In genomic region chr13:43127827-43128226, GRCh38 we compare ENCODE assay signal across 11 cellular contexts.
DNase-seq lines count a peak whose midpoint lies in the region; ATAC-seq, FAIRE-seq and TF ChIP-seq lines count a peak whose summit lies in the region.
"Had no signal": no experiment of that assay in that cellular context is flagged by ENCODE, and none has a peak within 500 bp of the region (broad histone marks: within the 10 kb centered on the region; RNA-seq: fewer than 3 reads in every experiment).

No MANE protein-coding gene starts in this region.

- peak; percentile 24 for DNase-seq in activated naive CD4-positive, alpha-beta T cell treated with anti-CD3 and anti-CD28 coated beads, Interleukin-2, amount 10 ng/mL, durations not matched to agents 7 days and 5 days
- no peak for DNase-seq in activated naive CD4-positive, alpha-beta T cell treated with Interleukin-2 at 50 U/mL for 16 hours
- no peak for DNase-seq in T-helper 17 cell
- DNase-seq in immature natural killer cell, result no peak
- no peak for DNase-seq in type B pancreatic cell (ENCODE audit: extremely low spot score, unreplicated experiment)
- no peak for DNase-seq in ascending aorta (ENCODE audit: low spot score in 2 of 2)
- DNase-seq in GM19239 (ENCODE audit: insufficient read length, low spot score), result no peak
- DNase-seq in activated CD4-positive, alpha-beta T cell treated with anti-CD3 and anti-CD28 coated beads, Interleukin-2, amount 50 U/mL, for 48 hours, result no peak
- DNase-seq: activated CD4-positive, alpha-beta T cell treated with anti-CD3 and anti-CD28 coated beads, Interleukin-2, amount 50 U/mL, for 1 hour; aorta; foreskin fibroblast had no signal

- intact Hi-C loops in ascending aorta (cut with DNase I), result no loop called here

- no peak overlapping the region for H3K4me3 ChIP-seq in ascending aorta

- H3K36me3 ChIP-seq in ascending aorta, result no peaks in the 10 kb centered on the region

- no peaks in the 10 kb centered on the region for H3K4me1 ChIP-seq in ascending aorta

- no peak for FAIRE-seq in GM19239 (lab: Jason Lieb, UNC)

- H3K27ac ChIP-seq in ascending aorta, result no peak overlapping the region

- H3K4me1 Mint-ChIP-seq in activated naive CD4-positive, alpha-beta T cell treated with anti-CD3 and anti-CD28 coated beads, Interleukin-2, amount 10 ng/mL, durations not matched to agents 7 days and 5 days, result peaks cover 13% of the 10 kb centered on the region
- H3K4me1 Mint-ChIP-seq in T-helper 17 cell (peaks cover 12% of the 10 kb centered on the region), immature natural killer cell (peaks cover 16 to 22% of the 10 kb centered on the region in 2 donors), type B pancreatic cell (ENCODE audit: unreplicated experiment) (peaks cover 37% of the 10 kb centered on the region)

- no peaks in the 10 kb centered on the region for H3K36me3 Mint-ChIP-seq in activated naive CD4-positive, alpha-beta T cell treated with anti-CD3 and anti-CD28 coated beads, Interleukin-2, amount 10 ng/mL, durations not matched to agents 7 days and 5 days
- H3K36me3 Mint-ChIP-seq in T-helper 17 cell (ENCODE audit: low read depth) (peaks cover 5% of the 10 kb centered on the region), immature natural killer cell (no peaks in the 10 kb centered on the region), type B pancreatic cell (no peaks in the 10 kb centered on the region)

- TF ChIP-seq CTCF in type B pancreatic cell (conservative IDR thresholded peaks at IDR 0.05) (no peak), ascending aorta (IDR thresholded peaks at IDR 0.05) (no peak)

- CTCF ChIA-PET in activated naive CD4-positive, alpha-beta T cell treated with anti-CD3 and anti-CD28 coated beads, Interleukin-2, amount 10 ng/mL, durations not matched to agents 7 days and 5 days (lab: Charles Lee), result interaction anchor here (0.6 kb wide), 1 partner anchor 169 kb away, joined by 3 read pairs; no protein-coding TSS in a partner anchor

- H3K27me3 Mint-ChIP-seq in activated naive CD4-positive, alpha-beta T cell treated with anti-CD3 and anti-CD28 coated beads, Interleukin-2, amount 10 ng/mL, durations not matched to agents 7 days and 5 days, result peaks cover 4% of the 10 kb centered on the region
- peaks cover 51% of the 10 kb centered on the region for H3K27me3 Mint-ChIP-seq in T-helper 17 cell
- H3K27me3 Mint-ChIP-seq in immature natural killer cell (ENCODE audit: low read depth in 3 of 3), result peaks cover 0 to 2% (median 0%) of the 10 kb centered on the region in 3 donors
- H3K27me3 Mint-ChIP-seq in type B pancreatic cell, result peaks cover 8% of the 10 kb centered on the region

- H3K4me3 Mint-ChIP-seq in activated naive CD4-positive, alpha-beta T cell treated with anti-CD3 and anti-CD28 coated beads, Interleukin-2, amount 10 ng/mL, durations not matched to agents 7 days and 5 days, result no peak overlapping the region
- H3K4me3 Mint-ChIP-seq in T-helper 17 cell, result peak overlapping the region; percentile 46
- peak overlapping the region; percentile 1 to 45 (median 25) for H3K4me3 Mint-ChIP-seq in immature natural killer cell
- no peak overlapping the region for H3K4me3 Mint-ChIP-seq in type B pancreatic cell

- H3K9me3 ChIP-seq in T-helper 17 cell (ENCODE audit: control insufficient read depth, low read length, poor library complexity, severe bottlenecking) (no peaks in the 10 kb centered on the region), ascending aorta (no peaks in the 10 kb centered on the region)

- no peaks in the 10 kb centered on the region for H3K9me3 Mint-ChIP-seq in activated naive CD4-positive, alpha-beta T cell treated with anti-CD3 and anti-CD28 coated beads, Interleukin-2, amount 10 ng/mL, durations not matched to agents 7 days and 5 days
- H3K9me3 Mint-ChIP-seq in immature natural killer cell, result no peaks in the 10 kb centered on the region
- no peaks in the 10 kb centered on the region for H3K9me3 Mint-ChIP-seq in type B pancreatic cell

- H3K27ac Mint-ChIP-seq in activated naive CD4-positive, alpha-beta T cell treated with anti-CD3 and anti-CD28 coated beads, Interleukin-2, amount 10 ng/mL, durations not matched to agents 7 days and 5 days, result peak overlapping the region; percentile 2
- no peak overlapping the region for H3K27ac Mint-ChIP-seq in T-helper 17 cell
- H3K27ac Mint-ChIP-seq in immature natural killer cell, result peak overlapping the region; percentile 2 to 71 (median 26)
- peak overlapping the region; percentile 3 for H3K27ac Mint-ChIP-seq in type B pancreatic cell

- no peak for ATAC-seq in T-helper 17 cell

- H3K27me3 ChIP-seq in ascending aorta, result no peaks in the 10 kb centered on the region

Comparison
In these comparisons a context has a peak if more than half of its experiments do, and no peak if none do; other contexts are left out.
1. H3K4me3 Mint-ChIP-seq: peak in T-helper 17 cell (single experiment) and immature natural killer cell (5 of 5); none in activated naive CD4-positive, alpha-beta T cell treated with anti-CD3 and anti-CD28 coated beads, Interleukin-2, amount 10 ng/mL, durations not matched to agents 7 days and 5 days (single experiment) and type B pancreatic cell (single experiment).